ENCODE assay signal across 8 cellular contexts in the genomic region with DNA sequence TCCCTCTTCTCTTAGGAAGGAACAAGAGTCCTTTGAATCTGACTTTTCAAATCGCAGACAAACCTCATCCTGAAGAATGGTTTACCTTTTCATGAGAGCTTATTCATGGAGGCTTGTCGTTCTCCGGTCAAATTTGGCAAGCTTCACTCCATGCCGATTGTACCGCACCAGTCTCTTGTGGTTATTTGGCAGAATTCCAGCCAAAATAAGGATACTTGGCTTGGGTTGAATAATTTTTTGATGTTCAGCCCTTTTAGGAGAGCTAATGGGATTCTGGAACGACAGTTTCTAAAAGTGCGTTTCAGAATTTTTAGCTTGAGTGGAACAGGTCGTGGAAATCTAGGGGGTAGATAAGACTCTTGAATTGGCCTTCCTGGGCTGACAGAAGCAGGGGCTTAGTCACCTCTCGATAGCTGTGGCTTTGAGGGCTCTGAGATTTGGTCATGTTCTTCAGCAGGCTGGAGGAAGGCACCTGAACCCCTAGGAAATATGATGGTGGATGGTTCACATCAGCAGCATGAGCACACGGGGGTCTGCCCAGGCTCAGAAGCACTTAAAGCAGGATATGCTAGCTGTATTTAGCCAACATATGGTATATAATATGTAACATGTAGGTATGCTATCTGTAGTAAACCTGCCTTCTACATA. TPM values are rescaled to one million over a fixed set of nuclear protein-coding genes. Genes with fewer than 3 reads are reported as not detected.
A peak's percentile ranks its signal among the peaks of the same experiment; 100 is the strongest.
DNase-seq lines count a peak whose midpoint lies in the region; ATAC-seq and TF ChIP-seq lines count a peak whose summit lies in the region.

No MANE protein-coding gene starts in this region.

- H3K4me1 ChIP-seq in HCT116 (ENCODE audit: control insufficient read depth in 1 of 2, insufficient read depth in 2 of 2, low read length in 2 of 2) = peaks cover 10 to 45% of the 10 kb centered on the region in 2 experiments
- H3K4me1 ChIP-seq in OCI-LY7 (ENCODE audit: insufficient read depth, low read length, poor library complexity, severe bottlenecking) = peaks cover 42% of the 10 kb centered on the region

- no peaks in the 10 kb centered on the region for H3K27me3 ChIP-seq in HCT116 (ENCODE audit: insufficient read depth, low read length)
- no peaks in the 10 kb centered on the region for H3K27me3 ChIP-seq in dorsolateral prefrontal cortex

- H3K4me2 ChIP-seq in HCT116 (ENCODE audit: low read length) = peak overlapping the region; percentile 91
- H3K4me2 ChIP-seq in OCI-LY7 (ENCODE audit: low read length) = peak overlapping the region; percentile 90

- H3K36me3 ChIP-seq in HCT116 (ENCODE audit: control insufficient read depth in 1 of 2, insufficient read depth in 2 of 2, low read length in 2 of 2) = no peaks in the 10 kb centered on the region
- no peaks in the 10 kb centered on the region for H3K36me3 ChIP-seq in OCI-LY7 (ENCODE audit: insufficient read depth, low read length)

- TF ChIP-seq POLR2A in HCT116 (IDR thresholded peaks at IDR 0.05; ENCODE audit: borderline replicate concordance, extremely low read depth, insufficient read depth, insufficient read length) = no peak

- H3K9me3 ChIP-seq in HCT116 (ENCODE audit: control insufficient read depth in 1 of 2, insufficient read depth in 1 of 2, low read depth in 1 of 2, low read length in 2 of 2) (no peaks in the 10 kb centered on the region), OCI-LY7 (ENCODE audit: low read length) (no peaks in the 10 kb centered on the region)

- peak overlapping the region; percentile 84 for H3K4me3 Mint-ChIP-seq in progenitor cell of endocrine pancreas (ENCODE audit: low read depth)

- DNase-seq in HCT116 (ENCODE audit: low read depth, low spot score) (no peak), OCI-LY7 (ENCODE audit: low spot score) (peak; percentile 9), dorsolateral prefrontal cortex (peak in 1 of 10 donors; percentile 13), progenitor cell of endocrine pancreas (ENCODE audit: low spot score, unreplicated experiment) (no peak), HT-29 (ENCODE audit: low spot score) (no peak), T-helper 9 cell (no peak), mesenteric fat pad (ENCODE audit: low spot score) (no peak)

- H3K9me2 ChIP-seq in HCT116 (ENCODE audit: insufficient read depth) (no peaks in the 10 kb centered on the region), OCI-LY7 (ENCODE audit: insufficient read depth, low read length) (no peaks in the 10 kb centered on the region)

- H3K9ac ChIP-seq in HCT116 (ENCODE audit: low read length) = no peak overlapping the region

- H3K79me2 ChIP-seq in HCT116 (ENCODE audit: insufficient read depth, low read length) = peaks cover 57% of the 10 kb centered on the region
- H3K79me2 ChIP-seq in OCI-LY7 (ENCODE audit: insufficient read depth, low read depth, low read length) = peaks cover 36% of the 10 kb centered on the region; the same call in 1 of the 2 replicates

- H3K4me1 Mint-ChIP-seq in progenitor cell of endocrine pancreas (ENCODE audit: low read depth) = peaks cover 37% of the 10 kb centered on the region

- POLR2A ChIA-PET in HCT116 (lab: Charles Lee) = interaction anchor here (2.6 kb wide), 1 partner anchor 118 kb away, joined by 6 read pairs; a partner anchor contains a TSS
- POLR2A ChIA-PET in OCI-LY7 (lab: Charles Lee) = interaction anchor here (0.6 to 1.9 kb wide), 8 partner anchors 11 to 138 kb away, joined by 3 to 10 read pairs (median 4); no protein-coding TSS in a partner anchor

- H3K27ac ChIP-seq in HCT116 (ENCODE audit: low read depth, low read length) (no peak overlapping the region), OCI-LY7 (ENCODE audit: low read depth, low read length, poor library complexity, severe bottlenecking) (no peak overlapping the region), dorsolateral prefrontal cortex (peak overlapping the region; percentile 4 to 97 (median 91))

- intact Hi-C loops in HCT116 (cut with micrococcal nuclease) = loop anchor here (5.0 kb wide), 1 partner anchor 118 kb away; a partner anchor contains a TSS
- intact Hi-C loops in OCI-LY7 (cut with micrococcal nuclease; ENCODE audit: unreplicated experiment) = loop anchor here (5.0 to 10.0 kb wide), 2 partner anchors 48 to 254 kb away; no protein-coding TSS in a partner anchor
- intact Hi-C loops in dorsolateral prefrontal cortex (cut with DNase I) = loop anchor here (5.0 to 10.0 kb wide), 5 partner anchors 46 to 253 kb away; no protein-coding TSS in a partner anchor

- H3K36me3 Mint-ChIP-seq in progenitor cell of endocrine pancreas (ENCODE audit: insufficient read depth) = no peaks in the 10 kb centered on the region

- peak overlapping the region; percentile 85 to 89 for H3K4me3 ChIP-seq in HCT116 (replicated peaks in 1 of 2; ENCODE audit: low read depth in 1 of 2, low read length in 2 of 2)
- H3K4me3 ChIP-seq in OCI-LY7 (ENCODE audit: low read depth, low read length, poor library complexity, severe bottlenecking) = peak overlapping the region; percentile 100
- peak overlapping the region; percentile 59 to 98 (median 88) for H3K4me3 ChIP-seq in dorsolateral prefrontal cortex

- no peaks in the 10 kb centered on the region for H3K9me3 Mint-ChIP-seq in progenitor cell of endocrine pancreas (ENCODE audit: low read depth)

- H2AFZ ChIP-seq in HCT116 (ENCODE audit: low read depth, low read length, poor library complexity, severe bottlenecking) = no peak overlapping the region
- H2AFZ ChIP-seq in OCI-LY7 (ENCODE audit: low read length) = no peak overlapping the region

- H4K20me1 ChIP-seq in HCT116 (ENCODE audit: insufficient read depth) (no peaks in the 10 kb centered on the region), OCI-LY7 (ENCODE audit: insufficient read depth, low read length) (peaks cover 11% of the 10 kb centered on the region; the same call in 1 of the 2 replicates)

- TF ChIP-seq CTCF in HCT116 (IDR thresholded peaks at IDR 0.05 in 2 of 3, conservative IDR thresholded peaks at IDR 0.05 in 1 of 3; ENCODE audit: borderline replicate concordance in 1 of 3, insufficient read depth in 1 of 3, low read depth in 2 of 3, low read length in 2 of 3) (no peak), OCI-LY7 (conservative IDR thresholded peaks at IDR 0.05; ENCODE audit: low read length) (no peak), dorsolateral prefrontal cortex (IDR thresholded peaks at IDR 0.05 in 54 of 56, conservative IDR thresholded peaks at IDR 0.05 in 2 of 56; ENCODE audit: low read depth in 1 of 56, partially characterized antibody in 56 of 56) (no peak), progenitor cell of endocrine pancreas (IDR thresholded peaks at IDR 0.05; ENCODE audit: unreplicated experiment) (no peak)

- CTCF ChIA-PET in HCT116 (lab: Charles Lee) (interaction anchor here (1.4 kb wide), 1 partner anchor 78 kb away, joined by 4 read pairs; no protein-coding TSS in a partner anchor), OCI-LY7 (lab: Charles Lee; ENCODE audit: unreplicated experiment) (no interaction called here)

- TSS peak; percentile 53 for BruUV-seq in HCT116 (replicated peaks; lab: Mats Ljungman, UMichigan)
- no TSS peak for BruUV-seq in OCI-LY7 (replicated peaks; lab: Mats Ljungman, UMichigan)

- RAD21 ChIA-PET in HCT116 (lab: Charles Lee; ENCODE audit: low non-redundant PET in 1 of 2, low total read pairs in 2 of 2, uncharacterized antibody in 2 of 2, unreplicated experiment in 2 of 2) = no interaction called here

- ATAC-seq in HCT116 (no peak), GM18909 (IDR thresholded peaks at IDR 0.05; ENCODE audit: poor library complexity, unreplicated experiment) (no peak)

- TF ChIP-seq RAD21 in HCT116 (IDR thresholded peaks at IDR 0.05; ENCODE audit: low read depth) = no peak

- peaks cover 4% of the 10 kb centered on the region for H3K27me3 Mint-ChIP-seq in progenitor cell of endocrine pancreas

- H3K27ac Mint-ChIP-seq in progenitor cell of endocrine pancreas = peak overlapping the region; percentile 45

TF ChIP-seq in HCT116, 20 proteins besides CTCF, POLR2A, EP300 and RAD21:
- no peak for TF ChIP-seq TCF7L2 (IDR thresholded peaks at IDR 0.05; ENCODE audit: borderline replicate concordance, extremely low read depth, insufficient read depth, insufficient read length)

RNA-seq across cellular contexts. Expression of a gene that starts 1.5 kb away (rescaled TPM):
- total RNA-seq in HCT116 (2021; ENCODE audit: unreplicated experiment) = 24.6 TPM
- 21.4 and 27.8 TPM in 2 replicates for polyA plus RNA-seq in HCT116 (2012)
- 21.9 and 27.9 TPM in 2 replicates for total RNA-seq in OCI-LY7 (2014; rRNA removed; shearing (Covaris generic))
- 33.8 and 39.6 TPM in 2 replicates for total RNA-seq in OCI-LY7 (2022)
- 100 to 1,000 TPM in 26 of 120 experiments, 10 to 100 TPM in 94; 46.9 to 127 (median 90.7) TPM for total RNA-seq in dorsolateral prefrontal cortex
- total RNA-seq in progenitor cell of endocrine pancreas = 22.1 and 22.3 TPM in 2 replicates
- total RNA-seq in HT-29 (2014; rRNA removed; shearing (Covaris generic)) = 10.0 and 11.9 TPM in 2 replicates
- total RNA-seq in mesenteric fat pad = 30.8 TPM

Comparison
In these comparisons a context has a peak if more than half of its experiments do, and no peak if none do; other contexts are left out.
1. H3K27ac ChIP-seq: peak in dorsolateral prefrontal cortex (59 of 59); none in HCT116 (single experiment) and OCI-LY7 (single experiment).
2. Peak in every context shown above with its lines, with median percentiles within 50 percentile points of each other: H3K4me3 ChIP-seq.